In the genomic region with DNA sequence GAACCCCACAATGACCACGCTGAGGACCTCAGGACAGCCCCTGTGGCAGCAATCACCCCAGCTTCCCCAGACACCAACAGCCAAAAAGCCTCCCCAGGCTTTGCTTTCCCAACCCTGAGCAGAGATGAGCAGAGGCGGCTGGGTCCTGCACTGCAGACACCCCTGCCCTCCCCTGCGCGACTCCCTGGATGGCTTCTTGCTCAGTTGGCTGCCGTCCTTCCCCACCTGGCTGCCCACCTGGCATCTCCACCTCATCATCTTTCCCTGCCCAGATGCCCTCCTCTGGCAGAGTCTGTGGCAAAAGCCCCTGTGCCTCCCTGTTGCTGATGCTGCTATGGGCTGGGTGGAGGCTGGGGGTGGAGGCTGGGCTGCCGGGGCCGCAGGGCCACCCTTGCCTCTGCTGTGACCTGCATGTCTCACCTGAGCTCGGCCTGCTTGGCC, we compare ENCODE assay signal across 19 cellular contexts.
"Had no signal": no experiment of that assay in that cellular context is flagged by ENCODE, and none has a peak within 500 bp of the region (broad histone marks: within the 10 kb centered on the region; RNA-seq: fewer than 3 reads in every experiment).

No MANE protein-coding gene starts in this region.

- H3K9me3 ChIP-seq: heart right ventricle, left ventricle myocardium inferior, neutrophil, testis, tibial nerve had no signal

- H3K27me3 Mint-ChIP-seq: stimulated activated naive CD8-positive, alpha-beta T cell treated with anti-CD3 and anti-CD28 coated beads, Interleukin-15, Interleukin-2, amounts not matched to agents 100 ng/mL and 50 ng/mL, for 24 hours had no signal

- H3K4me1 Mint-ChIP-seq: stimulated activated effector memory CD8-positive, alpha-beta T cell treated with anti-CD3 and anti-CD28 coated beads, Interleukin-12 subunit alpha, Interleukin-12 subunit beta, amount 100 ng/mL, for 72 hours had no signal

- H3K27ac ChIP-seq: dorsolateral prefrontal cortex, heart right ventricle, left ventricle myocardium inferior, neutrophil, testis, tibial nerve had no signal

- H3K27ac Mint-ChIP-seq: naive thymus-derived CD4-positive, alpha-beta T cell; nephron progenitor cell; stimulated activated effector memory CD8-positive, alpha-beta T cell treated with anti-CD3 and anti-CD28 coated beads, Interleukin-12 subunit alpha, Interleukin-12 subunit beta, amount 100 ng/mL, for 72 hours; stimulated activated naive CD8-positive, alpha-beta T cell treated with anti-CD3 and anti-CD28 coated beads, Interleukin-15, Interleukin-2, amounts not matched to agents 100 ng/mL and 50 ng/mL, for 24 hours had no signal

- DNase-seq: caudate nucleus; cortex of kidney; effector CD8-positive, alpha-beta T cell; heart right ventricle; hypothalamus; left ventricle myocardium inferior; naive thymus-derived CD4-positive, alpha-beta T cell; nephron progenitor cell; small intestine; stimulated activated CD4-positive, alpha-beta T cell treated with anti-CD3 and anti-CD28 coated beads, Interleukin-2, amount 100 ng/mL, for 48 hours; stimulated activated CD8-positive, alpha-beta memory T cell treated with anti-CD3 and anti-CD28 coated beads, Interleukin-4, amount 100 ng/mL, for 48 hours had no signal

- ATAC-seq: esophagus mucosa; heart right ventricle; naive thymus-derived CD4-positive, alpha-beta T cell; stimulated activated effector memory CD8-positive, alpha-beta T cell treated with anti-CD3 and anti-CD28 coated beads, Interleukin-12 subunit alpha, Interleukin-12 subunit beta, amount 100 ng/mL, for 72 hours had no signal

- H3K36me3 ChIP-seq: heart right ventricle, left ventricle myocardium inferior, neutrophil, tibial nerve had no signal

- H3K27me3 ChIP-seq: neutrophil, testis, tibial nerve had no signal

- H3K4me3 Mint-ChIP-seq: naive thymus-derived CD4-positive, alpha-beta T cell; nephron progenitor cell; stimulated activated effector memory CD8-positive, alpha-beta T cell treated with anti-CD3 and anti-CD28 coated beads, Interleukin-12 subunit alpha, Interleukin-12 subunit beta, amount 100 ng/mL, for 72 hours; stimulated activated naive CD8-positive, alpha-beta T cell treated with anti-CD3 and anti-CD28 coated beads, Interleukin-15, Interleukin-2, amounts not matched to agents 100 ng/mL and 50 ng/mL, for 24 hours had no signal

- H3K4me1 ChIP-seq: left ventricle myocardium inferior, tibial nerve had no signal

- H3K9me3 Mint-ChIP-seq: nephron progenitor cell; stimulated activated naive CD8-positive, alpha-beta T cell treated with anti-CD3 and anti-CD28 coated beads, Interleukin-15, Interleukin-2, amounts not matched to agents 100 ng/mL and 50 ng/mL, for 24 hours had no signal

- H3K4me3 ChIP-seq: dorsolateral prefrontal cortex, heart right ventricle, left ventricle myocardium inferior, lung, testis, tibial nerve had no signal

- H3K36me3 Mint-ChIP-seq: naive thymus-derived CD4-positive, alpha-beta T cell; stimulated activated effector memory CD8-positive, alpha-beta T cell treated with anti-CD3 and anti-CD28 coated beads, Interleukin-12 subunit alpha, Interleukin-12 subunit beta, amount 100 ng/mL, for 72 hours had no signal
